Comparison of ENCODE assay signal across 22 cellular contexts in the genomic region with DNA sequence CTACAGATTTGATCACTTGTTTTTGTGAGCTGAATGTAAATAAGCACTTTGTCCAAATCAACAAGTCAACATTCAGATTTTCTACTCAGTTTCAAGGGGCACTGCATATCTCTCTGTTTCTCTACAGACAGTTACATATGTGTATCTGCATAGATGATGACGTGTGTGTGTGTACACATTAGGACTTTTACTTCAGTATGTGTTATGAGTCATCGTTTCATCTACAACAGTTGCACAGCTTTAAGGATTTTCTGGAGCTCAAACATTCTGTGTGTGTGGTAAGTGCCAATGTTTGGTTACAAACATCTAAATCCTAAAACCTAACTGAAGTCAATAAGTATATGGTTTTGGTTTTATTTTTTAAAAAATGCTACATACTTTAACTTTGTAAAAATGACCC.
DNase-seq lines count a peak whose midpoint lies in the region; TF ChIP-seq lines count a peak whose summit lies in the region.
"Had no signal": no experiment of that assay in that cellular context is flagged by ENCODE, and none has a peak within 500 bp of the region (broad histone marks: within the 10 kb centered on the region; RNA-seq: fewer than 3 reads in every experiment).

No MANE protein-coding gene starts in this region.

- H3K27ac ChIP-seq in HEK293 (ENCODE audit: extremely low read depth, low read depth, low read length) = no peak overlapping the region
- peak overlapping the region; percentile 11 for H3K27ac ChIP-seq in hepatocyte
- H3K27ac ChIP-seq: RWPE1, spleen, upper lobe of left lung had no signal

- CTCF ChIA-PET in HEK293 (lab: Yijun Ruan, JAX) = interaction anchor here (0.6 kb wide), 1 partner anchor 49 kb away, joined by 3 read pairs; no protein-coding TSS in a partner anchor

- WGBS in hepatocyte (ENCODE audit: low lambda C conversion rate, missing lambda C conversion rate) = 63% methylated on average over 2 of the region's 2 CpGs

- H3K36me3 ChIP-seq in HEK293 (ENCODE audit: control insufficient read depth in 2 of 2, insufficient read depth in 1 of 2, low read length in 2 of 2) = no peaks in the 10 kb centered on the region
- H3K36me3 ChIP-seq in hepatocyte (replicated peaks; ENCODE audit: insufficient read depth, low read depth) = no peaks in the 10 kb centered on the region
- H3K36me3 ChIP-seq: spleen, upper lobe of left lung had no signal

- POLR2A ChIA-PET in HEK293 (lab: Yijun Ruan, JAX) = no interaction called here

- no peak overlapping the region for H3K4me2 ChIP-seq in hepatocyte

- no peaks in the 10 kb centered on the region for H4K20me1 ChIP-seq in hepatocyte (ENCODE audit: insufficient read depth, poor library complexity, severe bottlenecking)

- no peaks in the 10 kb centered on the region for H3K4me1 ChIP-seq in HEK293 (ENCODE audit: control insufficient read depth, insufficient read depth, low read length)
- no peaks in the 10 kb centered on the region for H3K4me1 ChIP-seq in hepatocyte (ENCODE audit: insufficient read depth)
- H3K4me1 ChIP-seq: spleen, upper lobe of left lung had no signal

- H3K9me2 ChIP-seq in hepatocyte (replicated peaks; ENCODE audit: insufficient read depth) = no peaks in the 10 kb centered on the region

- H3K4me3 ChIP-seq in HEK293 (ENCODE audit: low read depth, low read length) (no peak overlapping the region), hepatocyte (no peak overlapping the region)
- H3K4me3 ChIP-seq: spleen, upper lobe of left lung had no signal

- H3K27me3 ChIP-seq in hepatocyte = no peaks in the 10 kb centered on the region
- H3K27me3 ChIP-seq: spleen, upper lobe of left lung had no signal

- no peaks in the 10 kb centered on the region for H3K79me2 ChIP-seq in hepatocyte

- DNase-seq in DMS53 treated with DMSO at 0.1 percent for 48 hours (lab: John Stamatoyannopoulos, UW; ENCODE audit: unreplicated experiment) = peak; percentile 83
- peak; percentile 35 for DNase-seq in amniotic epithelial cell (ENCODE audit: low read depth)
- peak; percentile 13 for DNase-seq in hepatocyte (ENCODE audit: low spot score)
- no peak for DNase-seq in mucosa of gallbladder (ENCODE audit: low spot score)
- no peak for DNase-seq in COR-L47 (lab: John Stamatoyannopoulos, UW)
- DNase-seq in NCI-H146 (lab: John Stamatoyannopoulos, UW) = no peak
- DNase-seq: activated CD4-positive, alpha-beta T cell treated with anti-CD3 and anti-CD28 coated beads, Interleukin-2, amount 50 U/mL, for 48 hours; activated naive CD4-positive, alpha-beta T cell treated with anti-CD3 and anti-CD28 coated beads for 36 hours; amniotic stem cell; C1 segment of cervical spinal cord; GOT3; islet precursor cell; naive thymus-derived CD4-positive, alpha-beta T cell; NCI-H1105 treated with DMSO at 0.1 percent for 48 hours; NCI-H2081; NCI-H226; NCI-H748 treated with DMSO at 0.1 percent for 48 hours; spleen; T-helper 1 cell; upper lobe of left lung had no signal

- H2AFZ ChIP-seq in hepatocyte = peak overlapping the region; percentile 17

- TF ChIP-seq CTCF in HEK293 (tag by site-specific recombination; IDR thresholded peaks at IDR 0.05) = no peak
- TF ChIP-seq CTCF in hepatocyte (IDR thresholded peaks at IDR 0.05; ENCODE audit: poor library complexity) = no peak

- H3K9me3 ChIP-seq in HEK293 (ENCODE audit: control insufficient read depth, insufficient read depth, low read depth, low read length) = no peaks in the 10 kb centered on the region
- H3K9me3 ChIP-seq in hepatocyte (ENCODE audit: low read depth) = no peaks in the 10 kb centered on the region

TF ChIP-seq in HEK293, 187 proteins besides CTCF, POLR2A, EP300 and RAD21:
- no peak for TF ChIP-seq ZNF184 (tag by site-specific recombination; IDR thresholded peaks at IDR 0.05)
- TF ChIP-seq, protein P1, sequence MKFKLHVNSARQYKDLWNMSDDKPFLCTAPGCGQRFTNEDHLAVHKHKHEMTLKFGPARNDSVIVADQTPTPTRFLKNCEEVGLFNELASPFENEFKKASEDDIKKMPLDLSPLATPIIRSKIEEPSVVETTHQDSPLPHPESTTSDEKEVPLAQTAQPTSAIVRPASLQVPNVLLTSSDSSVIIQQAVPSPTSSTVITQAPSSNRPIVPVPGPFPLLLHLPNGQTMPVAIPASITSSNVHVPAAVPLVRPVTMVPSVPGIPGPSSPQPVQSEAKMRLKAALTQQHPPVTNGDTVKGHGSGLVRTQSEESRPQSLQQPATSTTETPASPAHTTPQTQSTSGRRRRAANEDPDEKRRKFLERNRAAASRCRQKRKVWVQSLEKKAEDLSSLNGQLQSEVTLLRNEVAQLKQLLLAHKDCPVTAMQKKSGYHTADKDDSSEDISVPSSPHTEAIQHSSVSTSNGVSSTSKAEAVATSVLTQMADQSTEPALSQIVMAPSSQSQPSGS (tag by site-specific recombination; IDR thresholded peaks at IDR 0.05; ENCODE audit: low read depth) = peak; percentile 38; the same call in 1 of the 2 replicates

Comparison
In these comparisons a context has a peak if more than half of its experiments do, and no peak if none do; other contexts are left out.
1. DNase-seq: peak in DMS53 treated with DMSO at 0.1 percent for 48 hours (single experiment), amniotic epithelial cell (single experiment) and hepatocyte (single experiment); none in mucosa of gallbladder (single experiment), COR-L47 (single experiment) and NCI-H146 (single experiment).